Comparison of ENCODE assay signal across 25 cellular contexts in genomic region chr2:218812096-218812815, GRCh38. TPM values are rescaled to one million over a fixed set of nuclear protein-coding genes. Genes with fewer than 3 reads are reported as not detected.
"Had no signal": no experiment of that assay in that cellular context is flagged by ENCODE, and none has a peak within 500 bp of the region (broad histone marks: within the 10 kb centered on the region; RNA-seq: fewer than 3 reads in every experiment).

No MANE protein-coding gene starts in this region.

- ATAC-seq: HepG2 had no signal

- H3K9me3 ChIP-seq: MG63, SJSA1 had no signal

- H3K27ac ChIP-seq: SJSA1, SK-N-MC had no signal

- H3K4me1 ChIP-seq: SJSA1 had no signal

- H3K27me3 ChIP-seq: MG63, SJSA1 had no signal

- DNase-seq: Karpas-422, KG1, MG63, NCI-H1092, NCI-H1105 treated with DMSO at 0.1 percent for 48 hours, NCI-H1417 treated with DMSO at 0.1 percent for 48 hours, NCI-H146, NCI-H1694 treated with DMSO at 0.1 percent for 48 hours, NCI-H1930, NCI-H2081, NCI-H2171, NCI-H226, NCI-H446, NCI-H510A, NCI-H524 treated with DMSO at 0.1 percent for 48 hours, NCI-H69, NCI-H774, Right ventricle myocardium superior, RPMI8226, SIG-M5 had no signal

- H3K36me3 ChIP-seq: MG63, SJSA1 had no signal

- H3K4me3 ChIP-seq: MG63, SJSA1, SK-N-MC had no signal

RNA-seq across cellular contexts. Expression of gene PRKAG3, which starts 19.3 kb away (rescaled TPM):
- total RNA-seq: HepG2, HT1080, IMR-90, Right ventricle myocardium superior, SJSA1 had no signal
- polyA plus RNA-seq: HepG2, IMR-90 had no signal

RNA-seq across cellular contexts. Expression of gene CYP27A1, which starts 30.3 kb away (rescaled TPM):
- total RNA-seq: HT1080 had no signal

RNA-seq across cellular contexts. Expression of gene WNT6, which starts 47.3 kb away (rescaled TPM):
- total RNA-seq: HT1080, IMR-90, SJSA1 had no signal
- polyA plus RNA-seq: HepG2, IMR-90 had no signal
